ENCODE assay signal across 29 cellular contexts in the genomic region with DNA sequence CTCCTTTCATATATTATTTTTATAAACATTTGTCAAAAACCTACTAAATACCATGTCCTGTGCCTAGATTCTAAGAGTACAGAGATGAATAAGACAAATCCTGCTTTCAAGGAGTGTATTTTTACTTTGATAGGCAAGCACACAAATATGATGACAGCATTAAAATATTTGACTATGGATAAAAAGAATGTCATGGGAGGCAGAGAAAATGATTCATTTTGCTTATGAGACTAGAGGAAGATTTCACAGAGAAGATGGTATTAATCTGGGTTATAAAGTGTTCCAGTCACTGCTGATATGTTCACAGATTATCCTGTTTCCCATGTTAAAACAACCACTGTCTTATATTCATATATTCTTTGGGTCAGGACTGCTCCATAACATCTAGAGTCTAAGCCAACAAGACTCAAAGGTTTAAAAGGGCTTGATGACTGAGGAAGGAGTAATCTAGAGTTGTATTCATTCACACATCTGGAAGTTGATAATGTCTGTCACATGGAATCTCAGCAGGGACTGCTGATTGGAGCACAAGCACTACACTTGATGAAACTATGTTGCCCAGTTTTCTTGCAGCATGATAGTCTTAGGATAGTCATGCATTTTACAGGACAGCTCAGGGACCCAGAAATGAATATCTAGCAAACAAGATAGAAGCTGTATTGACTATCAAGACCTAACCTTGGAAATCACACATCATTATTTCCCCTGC.
DNase-seq lines count a peak whose midpoint lies in the region; ATAC-seq and TF ChIP-seq lines count a peak whose summit lies in the region.
"Had no signal": no experiment of that assay in that cellular context is flagged by ENCODE, and none has a peak within 500 bp of the region (broad histone marks: within the 10 kb centered on the region; RNA-seq: fewer than 3 reads in every experiment).

No MANE protein-coding gene starts in this region.

- H3K9me3 ChIP-seq in mammary epithelial cell (replicated peaks; ENCODE audit: insufficient read depth, low read length) (no peaks in the 10 kb centered on the region), breast epithelium (peaks cover 0 to 5% of the 10 kb centered on the region in 2 donors), adipocyte (ENCODE audit: control insufficient read depth, low read length) (no peaks in the 10 kb centered on the region), lower lobe of right lung (no peaks in the 10 kb centered on the region)
- H3K9me3 ChIP-seq: transverse colon had no signal

- no TSS peak for BruUV-seq in mammary epithelial cell (replicated peaks; lab: Mats Ljungman, UMichigan)

- no peaks in the 10 kb centered on the region for H3K79me2 ChIP-seq in mammary epithelial cell (ENCODE audit: insufficient read depth, low read length)

- no peak overlapping the region for H3K27ac Mint-ChIP-seq in nephron progenitor cell
- H3K27ac Mint-ChIP-seq in activated CD4-positive, alpha-beta memory T cell treated with anti-CD3 and anti-CD28 coated beads for 36 hours, result no peak overlapping the region
- H3K27ac Mint-ChIP-seq: activated naive CD4-positive, alpha-beta T cell treated with anti-CD3 and anti-CD28 coated beads for 36 hours; activated T-helper 1 cell treated with anti-CD3 and anti-CD28 coated beads, Interleukin-12 subunit alpha, Interleukin-12 subunit beta, Interleukin-2, Interleukin-4 antibody, amounts not matched to agents 30 ng/mL and 10 ng/mL and 1 ng/mL, durations not matched to agents 14 hours and 24 hours and 36 hours; natural killer cell; stimulated activated memory B cell treated with anti-CD40 and anti-IgM and Interleukin-4, amounts not matched to agents 10 μg/mL and 1 μg/mL and 100 μg/mL, for 72 hours had no signal

- TF ChIP-seq CTCF in mammary epithelial cell (conservative IDR thresholded peaks at IDR 0.05 in 1 of 2, IDR thresholded peaks at IDR 0.05 in 1 of 2; ENCODE audit: extremely low read depth in 1 of 2, insufficient read depth in 1 of 2, low read depth in 1 of 2, low read length in 2 of 2), result no peak
- no peak for TF ChIP-seq CTCF in breast epithelium (IDR thresholded peaks at IDR 0.05)
- no peak for TF ChIP-seq CTCF in lower lobe of right lung (IDR thresholded peaks at IDR 0.05)
- no peak for TF ChIP-seq CTCF in nephron progenitor cell (IDR thresholded peaks at IDR 0.05)
- TF ChIP-seq CTCF in GM20000 (IDR thresholded peaks at IDR 0.05; ENCODE audit: extremely low read depth, missing control alignments), result no peak

- no peak for ATAC-seq in lower lobe of right lung
- ATAC-seq: GM12878; heart left ventricle; natural killer cell; Right ventricle myocardium inferior; stimulated activated memory B cell treated with anti-CD40 and anti-IgM and Interleukin-4, amounts not matched to agents 10 μg/mL and 1 μg/mL and 100 μg/mL, for 72 hours had no signal

- H3K4me3 Mint-ChIP-seq in nephron progenitor cell, result no peak overlapping the region
- H3K4me3 Mint-ChIP-seq in activated CD4-positive, alpha-beta memory T cell treated with anti-CD3 and anti-CD28 coated beads for 36 hours, result no peak overlapping the region
- H3K4me3 Mint-ChIP-seq: activated naive CD4-positive, alpha-beta T cell treated with anti-CD3 and anti-CD28 coated beads for 36 hours; activated T-helper 1 cell treated with anti-CD3 and anti-CD28 coated beads, Interleukin-12 subunit alpha, Interleukin-12 subunit beta, Interleukin-2, Interleukin-4 antibody, amounts not matched to agents 30 ng/mL and 10 ng/mL and 1 ng/mL, durations not matched to agents 14 hours and 24 hours and 36 hours; CD8-positive, alpha-beta memory T cell; natural killer cell; stimulated activated memory B cell treated with anti-CD40 and anti-IgM and Interleukin-4, amounts not matched to agents 10 μg/mL and 1 μg/mL and 100 μg/mL, for 72 hours had no signal

- intact Hi-C loops in mammary epithelial cell (cut with micrococcal nuclease) (no loop called here), breast epithelium (cut with DNase I; ENCODE audit: low total_unique reads) (no loop called here), lower lobe of right lung (cut with DNase I) (no loop called here)
- intact Hi-C loops in activated CD4-positive, alpha-beta memory T cell treated with anti-CD3 and anti-CD28 coated beads for 36 hours (cut with micrococcal nuclease), result no loop called here

- CTCF ChIA-PET in mammary epithelial cell (lab: Charles Lee; ENCODE audit: low non-redundant PET), result no interaction called here
- CTCF ChIA-PET in activated CD4-positive, alpha-beta memory T cell treated with anti-CD3 and anti-CD28 coated beads for 36 hours (lab: Charles Lee), result no interaction called here

- H3K36me3 ChIP-seq in mammary epithelial cell (ENCODE audit: insufficient read depth, low read length) (no peaks in the 10 kb centered on the region), breast epithelium (no peaks in the 10 kb centered on the region), adipocyte (ENCODE audit: control insufficient read depth, insufficient read depth, low read length, severe bottlenecking) (no peaks in the 10 kb centered on the region), lower lobe of right lung (no peaks in the 10 kb centered on the region)
- H3K36me3 ChIP-seq: heart left ventricle, transverse colon had no signal

- TF ChIP-seq POLR2A in breast epithelium (IDR thresholded peaks at IDR 0.05), result no peak

- in situ Hi-C loops in mammary epithelial cell (cut with MboI; ENCODE audit: low sequenced_read_pairs in 2 of 2), result no loop called here

- no peaks in the 10 kb centered on the region for H3K27me3 ChIP-seq in mammary epithelial cell (ENCODE audit: insufficient read depth, low read length)
- no peaks in the 10 kb centered on the region for H3K27me3 ChIP-seq in breast epithelium
- no peaks in the 10 kb centered on the region for H3K27me3 ChIP-seq in adipocyte (replicated peaks; ENCODE audit: control insufficient read depth, insufficient read depth, low read length)
- no peaks in the 10 kb centered on the region for H3K27me3 ChIP-seq in lower lobe of right lung (ENCODE audit: low read depth)
- H3K27me3 ChIP-seq: heart left ventricle, transverse colon had no signal

- H4K20me1 ChIP-seq in mammary epithelial cell (ENCODE audit: insufficient read depth, low read length), result no peaks in the 10 kb centered on the region

- H3K9ac ChIP-seq in mammary epithelial cell (ENCODE audit: insufficient read depth, low read length) (no peak overlapping the region), adipocyte (ENCODE audit: low read length) (no peak overlapping the region)

- no peak overlapping the region for H3K4me3 ChIP-seq in mammary epithelial cell (replicated peaks in 1 of 3; ENCODE audit: insufficient read depth in 1 of 3, low read depth in 2 of 3, low read length in 3 of 3)
- H3K4me3 ChIP-seq in breast epithelium, result no peak overlapping the region
- no peak overlapping the region for H3K4me3 ChIP-seq in adipocyte (ENCODE audit: low read length)
- H3K4me3 ChIP-seq in lower lobe of right lung, result no peak overlapping the region
- H3K4me3 ChIP-seq: GM12878, heart left ventricle, transverse colon had no signal

- peak; percentile 12 for DNase-seq in mammary epithelial cell
- no peak for DNase-seq in breast epithelium (ENCODE audit: low spot score in 2 of 2)
- DNase-seq in adipocyte (ENCODE audit: low read depth), result peak; percentile 25
- DNase-seq in hepatic stellate cell (ENCODE audit: low spot score), result peak; percentile 10
- no peak for DNase-seq in lower lobe of right lung
- DNase-seq in nephron progenitor cell, result no peak
- no peak for DNase-seq in GM20000 (ENCODE audit: low spot score)
- DNase-seq in activated CD4-positive, alpha-beta memory T cell treated with anti-CD3 and anti-CD28 coated beads for 36 hours, result no peak
- DNase-seq: activated CD4-positive, alpha-beta T cell treated with anti-CD3 and anti-CD28 coated beads, Interleukin-2, amount 50 U/mL, for 48 hours; activated CD4-positive, CD25-positive, alpha-beta regulatory T cell treated with anti-CD3 and anti-CD28 coated beads, Interleukin-2, amount 50 U/mL, for 72 hours; activated CD8-positive, alpha-beta memory T cell treated with anti-CD3 and anti-CD28 coated beads, Interleukin-2, amount 50 U/mL, for 48 hours; activated naive CD4-positive, alpha-beta T cell treated with anti-CD3 and anti-CD28 coated beads for 36 hours; AML-193; amniotic stem cell; CD8-positive, alpha-beta memory T cell; DMS 273 treated with DMSO at 0.1 percent for 48 hours; heart left ventricle; Kasumi-1; natural killer cell; NCI-H1417 treated with DMSO at 0.1 percent for 48 hours; NCI-H2029 treated with DMSO at 0.1 percent for 48 hours; NCI-H2227 treated with DMSO at 0.1 percent for 48 hours; NCI-H526 treated with DMSO at 0.1 percent for 48 hours; T-helper 2 cell; transverse colon had no signal

- H2AFZ ChIP-seq in mammary epithelial cell (ENCODE audit: low read depth, low read length), result no peak overlapping the region

- H3K4me2 ChIP-seq in mammary epithelial cell (ENCODE audit: insufficient read depth, low read depth, low read length), result no peak overlapping the region

- peaks cover 4% of the 10 kb centered on the region for H3K27me3 Mint-ChIP-seq in nephron progenitor cell (ENCODE audit: low read depth, poor library complexity)
- no peaks in the 10 kb centered on the region for H3K27me3 Mint-ChIP-seq in activated CD4-positive, alpha-beta memory T cell treated with anti-CD3 and anti-CD28 coated beads for 36 hours
- H3K27me3 Mint-ChIP-seq: CD8-positive, alpha-beta memory T cell; stimulated activated memory B cell treated with anti-CD40 and anti-IgM and Interleukin-4, amounts not matched to agents 10 μg/mL and 1 μg/mL and 100 μg/mL, for 72 hours had no signal

- no peak overlapping the region for H3K27ac ChIP-seq in mammary epithelial cell (ENCODE audit: insufficient read depth, low read depth, low read length)
- H3K27ac ChIP-seq in breast epithelium, result no peak overlapping the region
- no peak overlapping the region for H3K27ac ChIP-seq in lower lobe of right lung
- H3K27ac ChIP-seq: heart left ventricle, transverse colon had no signal

- POLR2A ChIA-PET in activated CD4-positive, alpha-beta memory T cell treated with anti-CD3 and anti-CD28 coated beads for 36 hours (lab: Charles Lee), result no interaction called here

- H3K36me3 Mint-ChIP-seq in nephron progenitor cell (ENCODE audit: low read depth), result no peaks in the 10 kb centered on the region
- H3K36me3 Mint-ChIP-seq in activated CD4-positive, alpha-beta memory T cell treated with anti-CD3 and anti-CD28 coated beads for 36 hours, result peaks cover 5% of the 10 kb centered on the region
- H3K36me3 Mint-ChIP-seq: natural killer cell; stimulated activated memory B cell treated with anti-CD40 and anti-IgM and Interleukin-4, amounts not matched to agents 10 μg/mL and 1 μg/mL and 100 μg/mL, for 72 hours had no signal

- H3K4me1 Mint-ChIP-seq in nephron progenitor cell, result no peaks in the 10 kb centered on the region
- peaks cover 15% of the 10 kb centered on the region for H3K4me1 Mint-ChIP-seq in activated CD4-positive, alpha-beta memory T cell treated with anti-CD3 and anti-CD28 coated beads for 36 hours (ENCODE audit: low read depth)
- H3K4me1 Mint-ChIP-seq: natural killer cell; stimulated activated memory B cell treated with anti-CD40 and anti-IgM and Interleukin-4, amounts not matched to agents 10 μg/mL and 1 μg/mL and 100 μg/mL, for 72 hours had no signal

- H3K9me3 Mint-ChIP-seq in nephron progenitor cell, result no peaks in the 10 kb centered on the region
- no peaks in the 10 kb centered on the region for H3K9me3 Mint-ChIP-seq in activated CD4-positive, alpha-beta memory T cell treated with anti-CD3 and anti-CD28 coated beads for 36 hours

- H3K4me1 ChIP-seq in mammary epithelial cell (ENCODE audit: insufficient read depth, low read length) (no peaks in the 10 kb centered on the region), breast epithelium (no peaks in the 10 kb centered on the region), adipocyte (ENCODE audit: control insufficient read depth, insufficient read depth, low read length) (no peaks in the 10 kb centered on the region), lower lobe of right lung (no peaks in the 10 kb centered on the region)
- H3K4me1 ChIP-seq: heart left ventricle, transverse colon had no signal

- dilution Hi-C loops in mammary epithelial cell (cut with HindIII; ENCODE audit: low sequenced_read_pairs), result no loop called here

Comparison
In these comparisons a context has a peak if more than half of its experiments do, and no peak if none do; other contexts are left out.
1. DNase-seq: peak in mammary epithelial cell (single experiment), adipocyte (single experiment) and hepatic stellate cell (single experiment); none in breast epithelium (0 of 2), lower lobe of right lung (single experiment), nephron progenitor cell (single experiment), GM20000 (single experiment) and activated CD4-positive, alpha-beta memory T cell treated with anti-CD3 and anti-CD28 coated beads for 36 hours (single experiment).